In genomic region chr9:111411266-111411665, GRCh38 we compare ENCODE assay signal across 21 cellular contexts.
"Had no signal": no experiment of that assay in that cellular context is flagged by ENCODE, and none has a peak within 500 bp of the region (broad histone marks: within the 10 kb centered on the region; RNA-seq: fewer than 3 reads in every experiment).

No MANE protein-coding gene starts in this region.

- H3K4me3 ChIP-seq: coronary artery, heart left ventricle, left ventricle myocardium inferior, lung, psoas muscle, spleen had no signal

- DNase-seq: effector CD8-positive, alpha-beta T cell; heart left ventricle; hippocampal formation; left cardiac atrium; left ventricle myocardium inferior; mesendoderm; naive thymus-derived CD4-positive, alpha-beta T cell; nephron progenitor cell; psoas muscle; spleen; stimulated activated CD4-positive, alpha-beta T cell treated with anti-CD3 and anti-CD28 coated beads, Interleukin-15, amount 100 ng/mL, for 24 hours; stimulated activated CD4-positive, alpha-beta T cell treated with anti-CD3 and anti-CD28 coated beads, Interleukin-1b, Interleukin-23, amount 100 ng/mL, for 48 hours; stimulated activated CD4-positive, alpha-beta T cell treated with anti-CD3 and anti-CD28 coated beads, Interleukin-4, amount 100 ng/mL, for 24 hours; trophoblast cell had no signal

- H3K27ac ChIP-seq: coronary artery, heart left ventricle, left ventricle myocardium inferior, psoas muscle, spleen had no signal

- ATAC-seq: esophagus mucosa; heart left ventricle; left cardiac atrium; naive thymus-derived CD4-positive, alpha-beta T cell; psoas muscle; sciatic nerve; stimulated activated memory B cell treated with anti-CD40 and anti-IgM and Interleukin-4, amounts not matched to agents 10 μg/mL and 1 μg/mL and 100 μg/mL, for 72 hours had no signal

- FAIRE-seq: frontal cortex, islet of Langerhans had no signal
